In genomic region chr15:41492597-41493204, GRCh38 we compare ENCODE assay signal across 8 cellular contexts. TPM values are rescaled to one million over a fixed set of nuclear protein-coding genes. Genes with fewer than 3 reads are reported as not detected.
DNase-seq lines count a peak whose midpoint lies in the region; ATAC-seq and TF ChIP-seq lines count a peak whose summit lies in the region.

No MANE protein-coding gene starts in this region.

- peaks cover 42 to 66% (median 59%) of the 10 kb centered on the region in 11 experiments for H3K27me3 ChIP-seq in BLaER1 treated with 17β-estradiol and CSF1 and Interleukin-3, amounts not matched to agents 10 nM and 100 nM

- H3K9me3 Mint-ChIP-seq in natural killer cell treated with Interleukin-12 subunit alpha and Interleukin-12 subunit beta and Interleukin-15 and Interleukin-18, amount 100 ng/mL, for 72 hours, result no peaks in the 10 kb centered on the region

- H3K4me3 ChIP-seq in BLaER1 treated with 17β-estradiol and CSF1 and Interleukin-3, amounts not matched to agents 10 nM and 100 nM, result peak overlapping the region; percentile 60 to 76 (median 68)
- peak overlapping the region; percentile 48 to 53 for H3K4me3 ChIP-seq in cardiac fibroblast (replicated peaks in 1 of 2; ENCODE audit: low read depth in 2 of 2, low read length in 2 of 2)

- peaks cover 3 to 41% (median 34%) of the 10 kb centered on the region in 11 experiments; a peak in 20 of 22 replicates for H4K20me1 ChIP-seq in BLaER1 treated with 17β-estradiol and CSF1 and Interleukin-3, amounts not matched to agents 10 nM and 100 nM

- peaks cover 34% of the 10 kb centered on the region in 2 donors for H3K27me3 Mint-ChIP-seq in natural killer cell treated with Interleukin-12 subunit alpha and Interleukin-12 subunit beta and Interleukin-15 and Interleukin-18, amount 100 ng/mL, for 72 hours

- peaks cover 22 to 27% of the 10 kb centered on the region in 2 donors for H3K4me1 Mint-ChIP-seq in natural killer cell treated with Interleukin-12 subunit alpha and Interleukin-12 subunit beta and Interleukin-15 and Interleukin-18, amount 100 ng/mL, for 72 hours (ENCODE audit: low read depth in 2 of 2)

- DNase-seq in cardiac fibroblast (ENCODE audit: low read depth in 2 of 2), result no peak
- DNase-seq in natural killer cell treated with Interleukin-12 subunit alpha and Interleukin-12 subunit beta and Interleukin-15 and Interleukin-18, amount 100 ng/mL, for 72 hours (ENCODE audit: low spot score), result no peak
- DNase-seq in stimulated activated naive CD4-positive, alpha-beta T cell treated with Interleukin-2 at 50 U/mL for 16 hours (lab: John Stamatoyannopoulos, UW), result no peak
- no peak for DNase-seq in COR-L47 (lab: John Stamatoyannopoulos, UW)
- DNase-seq in dedifferentiated amniotic fluid mesenchymal stem cell (ENCODE audit: extremely low spot score), result no peak

- no peak for TF ChIP-seq EP300 in Ishikawa (IDR thresholded peaks at IDR 0.05; ENCODE audit: borderline replicate concordance)

- no peaks in the 10 kb centered on the region for H3K36me3 Mint-ChIP-seq in natural killer cell treated with Interleukin-12 subunit alpha and Interleukin-12 subunit beta and Interleukin-15 and Interleukin-18, amount 100 ng/mL, for 72 hours

- H3K9me3 ChIP-seq in BLaER1 treated with 17β-estradiol and CSF1 and Interleukin-3, amounts not matched to agents 10 nM and 100 nM (replicated peaks in 1 of 11), result no peaks in the 10 kb centered on the region

- peak overlapping the region; percentile 97 to 100 (median 100) for H3K4me2 ChIP-seq in BLaER1 treated with 17β-estradiol and CSF1 and Interleukin-3, amounts not matched to agents 10 nM and 100 nM

- no peaks in the 10 kb centered on the region for H3K36me3 ChIP-seq in BLaER1 treated with 17β-estradiol and CSF1 and Interleukin-3, amounts not matched to agents 10 nM and 100 nM

- H3K27ac ChIP-seq in BLaER1 treated with 17β-estradiol and CSF1 and Interleukin-3, amounts not matched to agents 10 nM and 100 nM, result peak overlapping the region in 9 of 11 experiments; percentile 68 to 91 (median 85); a peak in 15 of 22 replicates

- ATAC-seq in natural killer cell treated with Interleukin-12 subunit alpha and Interleukin-12 subunit beta and Interleukin-15 and Interleukin-18, amount 100 ng/mL, for 72 hours, result no peak
- no peak for ATAC-seq in HG02623 (IDR thresholded peaks at IDR 0.05; ENCODE audit: unreplicated experiment)

- no peak overlapping the region for H3K27ac Mint-ChIP-seq in natural killer cell treated with Interleukin-12 subunit alpha and Interleukin-12 subunit beta and Interleukin-15 and Interleukin-18, amount 100 ng/mL, for 72 hours

- H3K9ac ChIP-seq in BLaER1 treated with 17β-estradiol and CSF1 and Interleukin-3, amounts not matched to agents 10 nM and 100 nM, result peak overlapping the region; percentile 60 to 90 (median 84); a peak in 20 of 22 replicates

- TF ChIP-seq RAD21 in Ishikawa (IDR thresholded peaks at IDR 0.05; ENCODE audit: low read depth), result no peak

- peaks cover 39 to 72% (median 67%) of the 10 kb centered on the region in 10 experiments for H3K4me1 ChIP-seq in BLaER1 treated with 17β-estradiol and CSF1 and Interleukin-3, amounts not matched to agents 10 nM and 100 nM

- peak overlapping the region; percentile 82 for H3K4me3 Mint-ChIP-seq in natural killer cell treated with Interleukin-12 subunit alpha and Interleukin-12 subunit beta and Interleukin-15 and Interleukin-18, amount 100 ng/mL, for 72 hours

- no peak for TF ChIP-seq CTCF in cardiac fibroblast (IDR thresholded peaks at IDR 0.05; ENCODE audit: low read depth, low read length)

TF ChIP-seq in Ishikawa, 13 proteins besides CTCF, POLR2A, EP300 and RAD21:
- TF ChIP-seq CREB1 (IDR thresholded peaks at IDR 0.05; ENCODE audit: low read depth) (no peak), YY1 (IDR thresholded peaks at IDR 0.05; ENCODE audit: low read depth) (no peak), TAF1 (IDR thresholded peaks at IDR 0.05; ENCODE audit: low read depth) (no peak; the same call in 1 of the 2 replicates), TEAD4 (IDR thresholded peaks at IDR 0.05) (no peak), FOXM1 (IDR thresholded peaks at IDR 0.05; ENCODE audit: borderline replicate concordance, low read depth) (no peak), NFIC (IDR thresholded peaks at IDR 0.05) (no peak), USF1 (IDR thresholded peaks at IDR 0.05) (peak; percentile 54; the same call in 1 of the 2 replicates), EGR1 (IDR thresholded peaks at IDR 0.05) (no peak)

RNA-seq across cellular contexts. Expression of gene ITPKA, which starts 1.0 kb away (rescaled TPM):
- total RNA-seq in natural killer cell treated with Interleukin-12 subunit alpha and Interleukin-12 subunit beta and Interleukin-15 and Interleukin-18, amount 100 ng/mL, for 72 hours, result under 1 TPM in 1 of 2 donors, not detected in 1; 0.22 TPM

RNA-seq across cellular contexts. Expression of gene LTK, which starts 20.9 kb away (rescaled TPM):
- under 1 TPM in 1 of 2 donors, not detected in 1; 0.47 TPM for total RNA-seq in natural killer cell treated with Interleukin-12 subunit alpha and Interleukin-12 subunit beta and Interleukin-15 and Interleukin-18, amount 100 ng/mL, for 72 hours

RNA-seq across cellular contexts. Expression of gene RPAP1, which starts 51.4 kb away (rescaled TPM):
- total RNA-seq in natural killer cell treated with Interleukin-12 subunit alpha and Interleukin-12 subunit beta and Interleukin-15 and Interleukin-18, amount 100 ng/mL, for 72 hours, result 10 to 100 TPM; 46.0 to 72.3 TPM
